In the genomic region with DNA sequence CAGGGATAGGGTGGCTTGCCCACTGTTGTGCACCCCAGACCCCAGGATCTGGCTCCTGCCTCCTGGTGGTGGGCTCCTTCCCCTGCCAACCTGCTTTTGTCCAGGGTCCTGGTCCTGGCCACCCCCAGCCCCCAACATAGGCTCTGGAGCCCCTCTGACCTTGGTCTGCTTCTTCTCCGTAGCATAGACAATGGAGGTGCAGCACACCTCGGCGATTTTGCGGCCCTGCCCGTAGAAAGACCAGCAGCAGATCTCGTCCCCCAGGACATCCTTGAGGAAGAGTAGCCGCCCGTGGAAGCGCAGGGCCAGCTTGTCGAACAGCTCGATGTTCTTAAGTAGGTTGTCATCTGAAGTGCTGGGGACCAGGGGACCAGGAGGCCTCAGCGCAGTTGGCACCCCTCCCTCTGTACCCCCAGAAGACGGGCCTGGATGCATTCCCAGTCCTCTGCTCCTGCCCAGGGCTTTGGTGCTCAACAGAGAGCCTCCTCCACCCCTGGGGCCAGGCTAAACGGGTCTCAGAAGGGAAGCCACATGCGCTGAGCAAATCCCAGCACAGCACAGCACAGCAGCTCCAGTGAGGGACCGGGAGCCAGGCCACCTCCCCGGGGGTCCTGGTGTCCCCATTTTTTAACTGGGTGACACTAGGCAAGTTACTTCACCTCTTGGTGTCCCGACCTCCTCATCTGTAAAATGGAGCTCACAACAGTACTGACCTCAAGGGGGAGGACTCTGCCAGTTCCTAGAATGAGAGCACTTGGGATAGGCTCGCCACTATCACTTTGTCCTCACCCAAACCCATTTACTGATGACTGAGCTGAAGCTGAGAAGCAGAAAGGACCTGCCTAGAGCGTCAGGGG, we compare ENCODE assay signal across 3 cellular contexts.
TF ChIP-seq lines count a peak whose summit lies in the region.

No MANE protein-coding gene starts in this region.

TF ChIP-seq in A549, 52 proteins besides CTCF, POLR2A, EP300 and RAD21:
- no peak for TF ChIP-seq TP53 (CRISPR knock-in tag; IDR thresholded peaks at IDR 0.05)
- TF ChIP-seq, protein P1, sequence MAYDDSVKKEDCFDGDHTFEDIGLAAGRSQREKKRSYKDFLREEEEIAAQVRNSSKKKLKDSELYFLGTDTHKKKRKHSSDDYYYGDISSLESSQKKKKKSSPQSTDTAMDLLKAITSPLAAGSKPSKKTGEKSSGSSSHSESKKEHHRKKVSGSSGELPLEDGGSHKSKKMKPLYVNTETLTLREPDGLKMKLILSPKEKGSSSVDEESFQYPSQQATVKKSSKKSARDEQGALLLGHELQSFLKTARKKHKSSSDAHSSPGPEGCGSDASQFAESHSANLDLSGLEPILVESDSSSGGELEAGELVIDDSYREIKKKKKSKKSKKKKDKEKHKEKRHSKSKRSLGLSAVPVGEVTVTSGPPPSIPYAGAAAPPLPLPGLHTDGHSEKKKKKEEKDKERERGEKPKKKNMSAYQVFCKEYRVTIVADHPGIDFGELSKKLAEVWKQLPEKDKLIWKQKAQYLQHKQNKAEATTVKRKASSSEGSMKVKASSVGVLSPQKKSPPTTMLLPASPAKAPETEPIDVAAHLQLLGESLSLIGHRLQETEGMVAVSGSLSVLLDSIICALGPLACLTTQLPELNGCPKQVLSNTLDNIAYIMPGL (CRISPR knock-in tag; IDR thresholded peaks at IDR 0.05; ENCODE audit: borderline replicate concordance): no peak
- TF ChIP-seq JUNB (IDR thresholded peaks at IDR 0.05): no peak
- no peak for TF ChIP-seq KDM5A (IDR thresholded peaks at IDR 0.05)
- TF ChIP-seq, protein P2, sequence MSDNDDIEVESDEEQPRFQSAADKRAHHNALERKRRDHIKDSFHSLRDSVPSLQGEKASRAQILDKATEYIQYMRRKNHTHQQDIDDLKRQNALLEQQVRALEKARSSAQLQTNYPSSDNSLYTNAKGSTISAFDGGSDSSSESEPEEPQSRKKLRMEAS (IDR thresholded peaks at IDR 0.05): no peak
- no peak for TF ChIP-seq SMC3 (IDR thresholded peaks at IDR 0.05)
- no peak for TF ChIP-seq RARB (CRISPR knock-in tag; IDR thresholded peaks at IDR 0.05)
- TF ChIP-seq NR3C1 (IDR thresholded peaks at IDR 0.05): no peak
- no peak for TF ChIP-seq EHF (CRISPR knock-in tag; IDR thresholded peaks at IDR 0.05)
- TF ChIP-seq MYC (IDR thresholded peaks at IDR 0.05; ENCODE audit: borderline replicate concordance, low read length): no peak
- TF ChIP-seq PHF8 (IDR thresholded peaks at IDR 0.05; ENCODE audit: borderline replicate concordance, low read depth): no peak

TF ChIP-seq in GM23338, 12 proteins besides CTCF, POLR2A, EP300 and RAD21 (continues in another document):
- TF ChIP-seq, protein P3, sequence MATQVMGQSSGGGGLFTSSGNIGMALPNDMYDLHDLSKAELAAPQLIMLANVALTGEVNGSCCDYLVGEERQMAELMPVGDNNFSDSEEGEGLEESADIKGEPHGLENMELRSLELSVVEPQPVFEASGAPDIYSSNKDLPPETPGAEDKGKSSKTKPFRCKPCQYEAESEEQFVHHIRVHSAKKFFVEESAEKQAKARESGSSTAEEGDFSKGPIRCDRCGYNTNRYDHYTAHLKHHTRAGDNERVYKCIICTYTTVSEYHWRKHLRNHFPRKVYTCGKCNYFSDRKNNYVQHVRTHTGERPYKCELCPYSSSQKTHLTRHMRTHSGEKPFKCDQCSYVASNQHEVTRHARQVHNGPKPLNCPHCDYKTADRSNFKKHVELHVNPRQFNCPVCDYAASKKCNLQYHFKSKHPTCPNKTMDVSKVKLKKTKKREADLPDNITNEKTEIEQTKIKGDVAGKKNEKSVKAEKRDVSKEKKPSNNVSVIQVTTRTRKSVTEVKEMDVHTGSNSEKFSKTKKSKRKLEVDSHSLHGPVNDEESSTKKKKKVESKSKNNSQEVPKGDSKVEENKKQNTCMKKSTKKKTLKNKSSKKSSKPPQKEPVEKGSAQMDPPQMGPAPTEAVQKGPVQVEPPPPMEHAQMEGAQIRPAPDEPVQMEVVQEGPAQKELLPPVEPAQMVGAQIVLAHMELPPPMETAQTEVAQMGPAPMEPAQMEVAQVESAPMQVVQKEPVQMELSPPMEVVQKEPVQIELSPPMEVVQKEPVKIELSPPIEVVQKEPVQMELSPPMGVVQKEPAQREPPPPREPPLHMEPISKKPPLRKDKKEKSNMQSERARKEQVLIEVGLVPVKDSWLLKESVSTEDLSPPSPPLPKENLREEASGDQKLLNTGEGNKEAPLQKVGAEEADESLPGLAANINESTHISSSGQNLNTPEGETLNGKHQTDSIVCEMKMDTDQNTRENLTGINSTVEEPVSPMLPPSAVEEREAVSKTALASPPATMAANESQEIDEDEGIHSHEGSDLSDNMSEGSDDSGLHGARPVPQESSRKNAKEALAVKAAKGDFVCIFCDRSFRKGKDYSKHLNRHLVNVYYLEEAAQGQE (IDR thresholded peaks at IDR 0.05; ENCODE audit: unreplicated experiment): no peak
- TF ChIP-seq, protein P4, sequence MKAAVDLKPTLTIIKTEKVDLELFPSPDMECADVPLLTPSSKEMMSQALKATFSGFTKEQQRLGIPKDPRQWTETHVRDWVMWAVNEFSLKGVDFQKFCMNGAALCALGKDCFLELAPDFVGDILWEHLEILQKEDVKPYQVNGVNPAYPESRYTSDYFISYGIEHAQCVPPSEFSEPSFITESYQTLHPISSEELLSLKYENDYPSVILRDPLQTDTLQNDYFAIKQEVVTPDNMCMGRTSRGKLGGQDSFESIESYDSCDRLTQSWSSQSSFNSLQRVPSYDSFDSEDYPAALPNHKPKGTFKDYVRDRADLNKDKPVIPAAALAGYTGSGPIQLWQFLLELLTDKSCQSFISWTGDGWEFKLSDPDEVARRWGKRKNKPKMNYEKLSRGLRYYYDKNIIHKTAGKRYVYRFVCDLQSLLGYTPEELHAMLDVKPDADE (IDR thresholded peaks at IDR 0.05): no peak
- TF ChIP-seq NANOG (IDR thresholded peaks at IDR 0.05; ENCODE audit: borderline replicate concordance) (no peak), ZNF114 (CRISPR knock-in tag; IDR thresholded peaks at IDR 0.05) (no peak), STAT1 (IDR thresholded peaks at IDR 0.05; ENCODE audit: unreplicated experiment) (no peak)

TF ChIP-seq in K562, 482 proteins besides CTCF, POLR2A, EP300 and RAD21:
- TF ChIP-seq POLR2G (IDR thresholded peaks at IDR 0.05; ENCODE audit: low read depth, low read length): peak; percentile 38; the same call in 1 of the 2 replicates
- no peak for TF ChIP-seq RFX1 (IDR thresholded peaks at IDR 0.05)
- TF ChIP-seq ZNF263 (CRISPR knock-in tag; IDR thresholded peaks at IDR 0.05; ENCODE audit: borderline replicate concordance): peak; percentile 70
- no peak for TF ChIP-seq CHCHD3 (CRISPR knock-in tag; IDR thresholded peaks at IDR 0.05)
- TF ChIP-seq ZNF77 (CRISPR knock-in tag; IDR thresholded peaks at IDR 0.05): no peak
- TF ChIP-seq ZKSCAN1 (IDR thresholded peaks at IDR 0.05; ENCODE audit: low read depth, low read length): no peak
- TF ChIP-seq CAMTA2 (CRISPR knock-in tag; conservative IDR thresholded peaks at IDR 0.05): no peak
- peak; percentile 80 for TF ChIP-seq ESRRA (IDR thresholded peaks at IDR 0.05; ENCODE audit: borderline replicate concordance, low read depth)
- no peak for TF ChIP-seq MEF2A (IDR thresholded peaks at IDR 0.05; ENCODE audit: control insufficient read depth, low read depth, low read length)
- TF ChIP-seq ZNF778 (CRISPR knock-in tag; IDR thresholded peaks at IDR 0.05): no peak
- TF ChIP-seq GTF2A2 (tag; IDR thresholded peaks at IDR 0.05): no peak
- TF ChIP-seq PHB2 (IDR thresholded peaks at IDR 0.05; ENCODE audit: low read depth): no peak
- TF ChIP-seq PRPF4 (IDR thresholded peaks at IDR 0.05; ENCODE audit: insufficient read depth, low read depth, low read length, poor library complexity, severe bottlenecking): no peak
- TF ChIP-seq YBX1 (IDR thresholded peaks at IDR 0.05): no peak
- TF ChIP-seq ZNF165 (CRISPR knock-in tag; IDR thresholded peaks at IDR 0.05; ENCODE audit: borderline replicate concordance): no peak
- TF ChIP-seq SMARCA5 (IDR thresholded peaks at IDR 0.05): no peak
TF ChIP-seq in K562: peak in this region for 3.
